8 cellular contexts compared by ENCODE assay signal in the genomic region with DNA sequence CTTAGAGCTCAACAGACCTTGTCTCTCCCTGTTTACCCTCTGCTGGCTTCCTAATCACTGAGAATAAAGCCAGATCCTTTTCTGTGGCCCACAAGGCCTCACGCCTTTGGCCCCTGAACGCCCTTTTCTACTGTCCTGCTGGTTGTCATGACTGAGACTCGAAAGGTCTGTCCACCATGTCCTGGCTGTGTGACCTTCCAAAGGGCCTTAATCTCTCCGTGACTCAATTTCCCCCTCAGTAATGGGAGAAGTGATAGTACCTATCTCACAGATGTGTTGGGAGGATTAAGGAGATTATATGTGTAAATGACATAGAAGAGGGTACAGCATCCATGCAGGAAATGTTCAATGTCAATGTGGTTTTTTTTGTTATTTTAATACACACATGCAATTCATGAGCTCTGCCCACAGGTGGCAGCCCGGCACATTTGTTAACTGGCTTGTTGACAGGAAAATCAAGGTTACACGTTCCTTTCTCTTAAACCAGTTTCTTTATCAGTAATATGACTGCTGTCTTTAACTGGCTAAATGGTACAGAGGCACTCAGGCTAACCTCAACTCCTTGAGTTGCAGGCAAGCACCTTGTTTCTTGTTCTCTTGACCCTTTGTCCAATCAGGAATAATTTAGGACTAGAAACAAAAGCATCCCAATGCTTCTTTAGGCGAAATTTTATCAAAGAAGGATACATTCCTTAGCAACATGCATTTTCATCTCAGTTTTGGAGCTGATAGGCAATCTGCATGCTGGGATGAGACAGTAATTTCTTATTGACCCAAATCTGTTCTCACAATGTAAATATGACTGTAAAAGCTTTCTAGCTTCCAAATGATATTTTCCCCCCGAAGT. TPM values are rescaled to one million over a fixed set of nuclear protein-coding genes. Genes with fewer than 3 reads are reported as not detected.
DNase-seq lines count a peak whose midpoint lies in the region; ATAC-seq and TF ChIP-seq lines count a peak whose summit lies in the region.

No MANE protein-coding gene starts in this region.

- H3K27ac ChIP-seq in VCaP = peak overlapping the region; percentile 70

- H3K9me3 ChIP-seq in MG63 = no peaks in the 10 kb centered on the region

- DNase-seq in EH (ENCODE audit: low read depth) (peak; percentile 72), MG63 (peak; percentile 28), cardiac fibroblast (ENCODE audit: low read depth in 2 of 2) (peak; percentile 79 to 81), left colon (peak in 1 of 2 donors; percentile 64)
- DNase-seq in stimulated activated CD4-positive, alpha-beta T cell treated with anti-CD3 and anti-CD28 coated beads, TNF-alpha, amount 100 ng/mL, for 24 hours (ENCODE audit: low read depth in 3 of 3) = peak; percentile 22 to 59 (median 28)

- intact Hi-C loops in left colon (cut with DNase I, micrococcal nuclease) = loop anchor here (5.0 kb wide), 1 partner anchor 319 kb away; no protein-coding TSS in a partner anchor

- peak; percentile 87 for TF ChIP-seq CTCF in VCaP (conservative IDR thresholded peaks at IDR 0.05)
- TF ChIP-seq CTCF in cardiac fibroblast (IDR thresholded peaks at IDR 0.05; ENCODE audit: low read depth, low read length) = peak; percentile 74

- peak; percentile 69 for ATAC-seq in GM21529 (IDR thresholded peaks at IDR 0.05; ENCODE audit: unreplicated experiment)
- peak; percentile 64 for ATAC-seq in left colon
- no peak for ATAC-seq in GM19455 (IDR thresholded peaks at IDR 0.05; ENCODE audit: unreplicated experiment)

- H3K36me3 ChIP-seq in MG63 = no peaks in the 10 kb centered on the region

- no peak overlapping the region for H3K4me3 ChIP-seq in MG63
- H3K4me3 ChIP-seq in cardiac fibroblast (replicated peaks in 1 of 2; ENCODE audit: low read depth in 2 of 2, low read length in 2 of 2) = no peak overlapping the region

- no peaks in the 10 kb centered on the region for H3K27me3 ChIP-seq in MG63

RNA-seq across cellular contexts. Expression of gene SLC22A1, which starts 16.6 kb away (rescaled TPM):
- total RNA-seq in MG63 (2014; rRNA removed; shearing (Covaris generic); ENCODE audit: low replicate concordance) = not detected in 2 replicates
- total RNA-seq in left colon = 1 to 10 TPM; 1.5 to 3.1 TPM
